Comparison of ENCODE assay signal across 15 cellular contexts in the genomic region with DNA sequence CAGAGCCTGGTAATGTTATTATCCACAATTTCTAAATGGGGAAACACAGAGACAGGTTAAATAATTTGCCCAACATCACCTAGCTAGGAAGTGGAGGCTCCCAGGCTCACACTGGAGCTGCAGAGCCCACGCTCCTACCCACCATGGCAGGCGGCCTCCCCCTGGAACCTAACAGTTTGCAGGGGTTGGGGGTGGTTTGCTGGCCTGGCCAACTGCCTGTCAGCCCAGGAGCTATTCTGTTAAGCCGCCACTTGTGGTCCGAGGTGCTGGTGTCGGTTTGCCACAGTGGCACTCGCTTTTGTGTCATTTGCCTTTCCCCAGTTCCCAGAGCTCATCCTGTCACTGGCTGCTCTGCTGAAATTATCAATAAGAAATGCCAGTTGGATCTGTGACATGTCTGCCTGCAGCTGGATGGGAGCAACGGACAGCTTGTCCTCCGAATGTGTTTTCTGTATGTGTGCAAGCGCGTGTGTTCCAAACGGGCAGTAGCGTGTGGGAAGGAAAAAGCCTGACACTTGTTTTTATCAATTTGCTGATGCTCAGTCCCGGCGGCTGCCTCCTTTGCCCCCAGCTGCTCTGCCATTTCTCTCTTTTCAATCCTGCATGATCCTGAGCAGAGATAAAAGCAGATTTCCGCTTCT. TPM values are rescaled to one million over a fixed set of nuclear protein-coding genes. Genes with fewer than 3 reads are reported as not detected.
DNase-seq lines count a peak whose midpoint lies in the region; ATAC-seq and TF ChIP-seq lines count a peak whose summit lies in the region.
"Had no signal": no experiment of that assay in that cellular context is flagged by ENCODE, and none has a peak within 500 bp of the region (broad histone marks: within the 10 kb centered on the region; RNA-seq: fewer than 3 reads in every experiment).

No MANE protein-coding gene starts in this region.

- H3K9me3 ChIP-seq in IMR-90 (ENCODE audit: control insufficient read depth, insufficient read depth, low read length), result no peaks in the 10 kb centered on the region
- H3K9me3 ChIP-seq: Peyer's patch had no signal

- no peak overlapping the region for H3K23ac ChIP-seq in IMR-90 (ENCODE audit: low read depth, low read length)

- ATAC-seq in IMR-90 (ENCODE audit: low read depth) (no peak), HG03108 (IDR thresholded peaks at IDR 0.05; ENCODE audit: unreplicated experiment) (no peak), HG03460 (IDR thresholded peaks at IDR 0.05; ENCODE audit: unreplicated experiment) (no peak)
- ATAC-seq: effector memory CD8-positive, alpha-beta T cell had no signal

- H3K4me3 Mint-ChIP-seq in immature natural killer cell, result peak overlapping the region in 4 of 5 donors; percentile 4 to 64 (median 52)
- H3K4me3 Mint-ChIP-seq: effector memory CD8-positive, alpha-beta T cell; stimulated activated naive CD8-positive, alpha-beta T cell treated with anti-CD3 and anti-CD28 coated beads, Interleukin-15, Interleukin-2, amounts not matched to agents 100 ng/mL and 50 ng/mL, for 24 hours had no signal

- no TSS peak for BruUV-seq in IMR-90 (replicated peaks; lab: Mats Ljungman, UMichigan)

- peak overlapping the region; percentile 66; the same call in 1 of the 2 replicates for H2AK5ac ChIP-seq in IMR-90 (ENCODE audit: low read depth, low read length)

- TF ChIP-seq POLR2A in IMR-90 (IDR thresholded peaks at IDR 0.05; ENCODE audit: low read depth, low read length), result no peak

- no peak for TF ChIP-seq RAD21 in IMR-90 (IDR thresholded peaks at IDR 0.05; ENCODE audit: low read length)

- H2BK5ac ChIP-seq in IMR-90 (ENCODE audit: low read depth, low read length, poor library complexity, severe bottlenecking), result no peak overlapping the region

- no peak overlapping the region for H3K9ac ChIP-seq in IMR-90 (ENCODE audit: low read depth, low read length)

- H3K4me1 Mint-ChIP-seq in immature natural killer cell, result peaks cover 16 to 24% of the 10 kb centered on the region in 2 donors

- H2AFZ ChIP-seq in IMR-90 (replicated peaks; ENCODE audit: low read length, poor library complexity), result no peak overlapping the region

- intact Hi-C loops in IMR-90 (cut with micrococcal nuclease), result no loop called here

- in situ Hi-C loops in IMR-90 (cut with MboI; ENCODE audit: low sequenced_read_pairs), result no loop called here

- H3K4me3 ChIP-seq in IMR-90 (ENCODE audit: insufficient read depth, low read depth, low read length), result no peak overlapping the region
- H3K4me3 ChIP-seq: Peyer's patch had no signal

- H3K14ac ChIP-seq in IMR-90 (replicated peaks; ENCODE audit: low read depth, low read length), result no peak overlapping the region

- peak overlapping the region; percentile 5; the same call in 1 of the 2 replicates for H2BK20ac ChIP-seq in IMR-90 (ENCODE audit: low read depth, low read length)

- H3K79me1 ChIP-seq in IMR-90 (ENCODE audit: low read depth in 1 of 2, low read length in 2 of 2), result 0 out of 4 replicates have a peak, but pooled peaks cover 0 to 5% of the 10 kb centered on the region in 2 experiments

- H4K20me1 ChIP-seq in IMR-90 (ENCODE audit: insufficient read depth, low read length), result peaks cover 6% of the 10 kb centered on the region; the same call in 1 of the 2 replicates

- H3K27ac ChIP-seq in IMR-90 (ENCODE audit: insufficient read depth, low read length) (no peak overlapping the region), caudate nucleus (ENCODE audit: low read depth, low read length) (peak overlapping the region; percentile 87)

- H3K36me3 Mint-ChIP-seq in immature natural killer cell, result no peaks in the 10 kb centered on the region

- no peak for TF ChIP-seq CTCF in IMR-90 (conservative IDR thresholded peaks at IDR 0.05; ENCODE audit: low read depth, low read length)

- no peaks in the 10 kb centered on the region for H3K27me3 ChIP-seq in IMR-90 (ENCODE audit: control insufficient read depth, insufficient read depth, low read length)

- H3K56ac ChIP-seq in IMR-90 (ENCODE audit: extremely low read depth, insufficient read depth, low read length), result no peak overlapping the region

- H3K27me3 Mint-ChIP-seq in immature natural killer cell (ENCODE audit: low read depth in 3 of 3), result peaks cover 7 to 12% (median 9%) of the 10 kb centered on the region in 3 donors

- H3K4ac ChIP-seq in IMR-90 (ENCODE audit: low read depth, low read length), result no peak overlapping the region; the same call in 1 of the 2 replicates

- H4K5ac ChIP-seq in IMR-90 (ENCODE audit: low read depth, low read length), result no peak overlapping the region

- H2AK9ac ChIP-seq in IMR-90 (replicated peaks; ENCODE audit: low read depth, low read length, poor library complexity), result no peak overlapping the region

- H4K91ac ChIP-seq in IMR-90 (ENCODE audit: insufficient read depth, low read depth, low read length), result no peak overlapping the region

- dilution Hi-C loops in IMR-90 (cut with HindIII; ENCODE audit: low sequenced_read_pairs, unreplicated experiment), result no loop called here

- no peak overlapping the region for H3K4me2 ChIP-seq in IMR-90 (ENCODE audit: low read depth, low read length)

- POLR2A ChIA-PET in IMR-90 (lab: Charles Lee; ENCODE audit: unreplicated experiment), result interaction anchor here (1.1 kb wide), 1 partner anchor 13 kb away, joined by 3 read pairs; no protein-coding TSS in a partner anchor

- WGBS in IMR-90 (ENCODE audit: extremely low coverage in 2 of 2, insufficient read length in 1 of 2), 2 experiments, result 86% methylated on average over 8 of the region's 15 CpGs; no CpG with 5 or more reads in 1 of the 2 experiments

- no peak overlapping the region; the same call in 2 of the 3 replicates for H2BK15ac ChIP-seq in IMR-90 (ENCODE audit: low read depth, low read length)

- H3K9me1 ChIP-seq in IMR-90 (ENCODE audit: insufficient read depth, low read length), result peaks cover 22% of the 10 kb centered on the region

- H3K36me3 ChIP-seq in IMR-90 (ENCODE audit: control insufficient read depth, insufficient read depth, low read length), result no peaks in the 10 kb centered on the region
- H3K36me3 ChIP-seq: Peyer's patch had no signal

- H3K4me1 ChIP-seq in IMR-90 (ENCODE audit: control insufficient read depth, insufficient read depth, low read length), result peaks cover 22% of the 10 kb centered on the region

- H3K18ac ChIP-seq in IMR-90 (ENCODE audit: low read depth, low read length), result no peak overlapping the region

- DNase-seq in IMR-90 (no peak), caudate nucleus (lab: John Stamatoyannopoulos, UW) (peak in 33 of 61 donors; percentile 36 to 82 (median 65)), immature natural killer cell (peak in 2 of 3 donors; percentile 39 to 44), pons (ENCODE audit: low spot score) (peak; percentile 69), activated gamma-delta T cell treated with Interleukin-2 at 50 U/mL for 16 hours (no peak)
- no peak for DNase-seq in activated CD4-positive, alpha-beta T cell treated with anti-CD3 and anti-CD28 coated beads, Interleukin-2, amount 50 U/mL, for 1 hour
- DNase-seq: activated CD4-positive, alpha-beta T cell treated with anti-CD3 and anti-CD28 coated beads, Interleukin-2, amount 50 U/mL, for 48 hours; effector memory CD8-positive, alpha-beta T cell; Peyer's patch had no signal

- H4K8ac ChIP-seq in IMR-90 (ENCODE audit: low read depth in 2 of 2, low read length in 2 of 2), result no peak overlapping the region

- no peak overlapping the region for H2BK120ac ChIP-seq in IMR-90 (ENCODE audit: low read depth, low read length)

- CTCF ChIA-PET in IMR-90 (lab: Yijun Ruan, JAX), result interaction anchor here (2.4 kb wide), 1 partner anchor 21 kb away, joined by 12 read pairs; no protein-coding TSS in a partner anchor

- no peaks in the 10 kb centered on the region for H3K9me3 Mint-ChIP-seq in immature natural killer cell
- H3K9me3 Mint-ChIP-seq: activated T-helper 2 cell treated with anti-CD3 and anti-CD28 coated beads, Interferon-gamma antibody, Interleukin-2, Interleukin-4, amounts not matched to agents 10 μg/mL and 5 μg/mL and 100 μg/mL, durations not matched to agents 14 hours and 24 hours and 36 hours; effector memory CD8-positive, alpha-beta T cell; stimulated activated naive CD8-positive, alpha-beta T cell treated with anti-CD3 and anti-CD28 coated beads, Interleukin-15, Interleukin-2, amounts not matched to agents 100 ng/mL and 50 ng/mL, for 24 hours had no signal

- H3K27ac Mint-ChIP-seq in immature natural killer cell, result peak overlapping the region in 3 of 6 donors; percentile 25 to 63 (median 51)
- H3K27ac Mint-ChIP-seq: activated T-helper 2 cell treated with anti-CD3 and anti-CD28 coated beads, Interferon-gamma antibody, Interleukin-2, Interleukin-4, amounts not matched to agents 10 μg/mL and 5 μg/mL and 100 μg/mL, durations not matched to agents 14 hours and 24 hours and 36 hours; effector memory CD8-positive, alpha-beta T cell; stimulated activated naive CD8-positive, alpha-beta T cell treated with anti-CD3 and anti-CD28 coated beads, Interleukin-15, Interleukin-2, amounts not matched to agents 100 ng/mL and 50 ng/mL, for 24 hours had no signal

TF ChIP-seq in IMR-90, 13 proteins besides CTCF, POLR2A, EP300 and RAD21 (continues in another document):
- TF ChIP-seq FOS (IDR thresholded peaks at IDR 0.05; ENCODE audit: low read depth, low read length) (no peak), SMC3 (IDR thresholded peaks at IDR 0.05; ENCODE audit: low read depth, low read length) (no peak), BHLHE40 (IDR thresholded peaks at IDR 0.05; ENCODE audit: low read depth, low read length) (no peak)

RNA-seq across cellular contexts. Expression of gene PRCD, which starts 3.8 kb away (rescaled TPM):
- total RNA-seq in IMR-90 (2012; rRNA removed), result under 0.01 TPM in 1 of 2 replicates, not detected in the other
- polyA plus RNA-seq in IMR-90 (2012; rRNA removed) (0.32 TPM in 2 replicates), immature natural killer cell (1 to 10 TPM; 2.8 to 5.3 (median 3.1) TPM)
- 0.24 and 0.26 TPM in 2 replicates for polyA plus RNA-seq in IMR-90 (2012; cell fraction: cytosol; rRNA removed)
- 1.4 and 3.8 TPM in 2 replicates for polyA plus RNA-seq in IMR-90 (2012; cell fraction: nucleus; rRNA removed; ENCODE audit: low replicate concordance)
- total RNA-seq: activated T-helper 2 cell treated with anti-CD3 and anti-CD28 coated beads, Interferon-gamma antibody, Interleukin-2, Interleukin-4, amounts not matched to agents 10 μg/mL and 5 μg/mL and 100 μg/mL, durations not matched to agents 14 hours and 24 hours and 36 hours; NCI-H460 had no signal

RNA-seq across cellular contexts. Expression of gene CYGB, which starts 6.1 kb away (rescaled TPM):
- total RNA-seq in IMR-90 (2012; rRNA removed), result 1.3 and 1.7 TPM in 2 replicates
- 2.9 and 3.5 TPM in 2 replicates for polyA plus RNA-seq in IMR-90 (2012; rRNA removed)
- 3.6 and 4.3 TPM in 2 replicates for polyA plus RNA-seq in IMR-90 (2012; cell fraction: cytosol; rRNA removed)
- 1.2 and 1.9 TPM in 2 replicates for polyA plus RNA-seq in IMR-90 (2012; cell fraction: nucleus; rRNA removed; ENCODE audit: low replicate concordance)
- polyA plus RNA-seq in immature natural killer cell, result under 1 TPM in 2 of 3 donors, not detected in 1; 0.09 to 0.41 TPM
- total RNA-seq: activated T-helper 2 cell treated with anti-CD3 and anti-CD28 coated beads, Interferon-gamma antibody, Interleukin-2, Interleukin-4, amounts not matched to agents 10 μg/mL and 5 μg/mL and 100 μg/mL, durations not matched to agents 14 hours and 24 hours and 36 hours had no signal

RNA-seq across cellular contexts. Expression of gene ST6GALNAC2, which starts 42.1 kb away (rescaled TPM):
- not detected in 2 replicates for total RNA-seq in IMR-90 (2012; rRNA removed)
- polyA plus RNA-seq in IMR-90 (2012; rRNA removed) (0.10 TPM in 1 of 2 replicates, not detected in the other), immature natural killer cell (under 1 TPM in 1 of 3 donors, not detected in 2; 0.24 TPM)
- polyA plus RNA-seq in IMR-90 (2012; cell fraction: cytosol; rRNA removed), result 0.06 and 0.18 TPM in 2 replicates
- polyA plus RNA-seq in IMR-90 (2012; cell fraction: nucleus; rRNA removed; ENCODE audit: low replicate concordance), result 0.03 and 0.25 TPM in 2 replicates
- total RNA-seq: H1 had no signal

RNA-seq across cellular contexts. Expression of gene RHBDF2, which starts 42.4 kb away (rescaled TPM):
- 1.3 and 1.4 TPM in 2 replicates for total RNA-seq in IMR-90 (2012; rRNA removed)
- 8.3 and 10.0 TPM in 2 replicates for polyA plus RNA-seq in IMR-90 (2012; rRNA removed)
- polyA plus RNA-seq in IMR-90 (2012; cell fraction: cytosol; rRNA removed), result 6.7 and 10.1 TPM in 2 replicates
- polyA plus RNA-seq in IMR-90 (2012; cell fraction: nucleus; rRNA removed; ENCODE audit: low replicate concordance), result 29.5 and 54.3 TPM in 2 replicates
- polyA plus RNA-seq in immature natural killer cell, result 10 to 100 TPM; 19.3 to 90.5 (median 23.6) TPM

Comparison
In these comparisons a context has a peak if more than half of its experiments do, and no peak if none do; other contexts are left out.
1. DNase-seq: peak in caudate nucleus (33 of 61), immature natural killer cell (2 of 3) and pons (single experiment); none in IMR-90 (single experiment), activated gamma-delta T cell treated with Interleukin-2 at 50 U/mL for 16 hours (single experiment) and activated CD4-positive, alpha-beta T cell treated with anti-CD3 and anti-CD28 coated beads, Interleukin-2, amount 50 U/mL, for 1 hour (single experiment).